In genomic region chr9:117414220-117414905, GRCh38 we compare ENCODE assay signal across 9 cellular contexts. TPM values are rescaled to one million over a fixed set of nuclear protein-coding genes. Genes with fewer than 3 reads are reported as not detected.
DNase-seq lines count a peak whose midpoint lies in the region; ATAC-seq and TF ChIP-seq lines count a peak whose summit lies in the region.
"Had no signal": no experiment of that assay in that cellular context is flagged by ENCODE, and none has a peak within 500 bp of the region (broad histone marks: within the 10 kb centered on the region; RNA-seq: fewer than 3 reads in every experiment).

No MANE protein-coding gene starts in this region.

- no peak overlapping the region for H3K27ac Mint-ChIP-seq in T-cell
- H3K27ac Mint-ChIP-seq: dendritic cell treated with granulocyte-macrophage colony-stimulating factor and Interleukin-4, amounts not matched to agents 40 ng/mL and 50 ng/mL, for 4 days had no signal

- WGBS in esophagus squamous epithelium, 2 donors = no CpG with 5 or more reads among the region's 77 CpGs

- CTCF ChIA-PET in T-cell (lab: Charles Lee) = no interaction called here

- H3K9ac ChIP-seq in neural cell (ENCODE audit: low read length) = peak overlapping the region; percentile 71

- peak overlapping the region; percentile 81 for H3K4me2 ChIP-seq in neural cell (ENCODE audit: low read length)

- H3K27me3 Mint-ChIP-seq in T-cell = peaks cover 35 to 36% of the 10 kb centered on the region in 2 donors

- H3K27me3 ChIP-seq in esophagus squamous epithelium = peaks cover 4 to 93% (median 5%) of the 10 kb centered on the region in 4 donors
- H3K27me3 ChIP-seq in neural cell (ENCODE audit: insufficient read depth, low read depth, low read length) = peaks cover 31% of the 10 kb centered on the region

- H3K9me3 Mint-ChIP-seq in T-cell = peaks cover 0 to 5% (median 0%) of the 10 kb centered on the region in 3 donors
- H3K9me3 Mint-ChIP-seq: dendritic cell treated with granulocyte-macrophage colony-stimulating factor and Interleukin-4, amounts not matched to agents 40 ng/mL and 50 ng/mL, for 4 days had no signal

- H3K4me1 Mint-ChIP-seq in T-cell = peaks cover 0 to 3% (median 2%) of the 10 kb centered on the region in 3 donors

- H3K4me3 ChIP-seq in esophagus squamous epithelium (peak overlapping the region; percentile 22 to 68 (median 41)), neural cell (ENCODE audit: low read length) (peak overlapping the region; percentile 89)

- TF ChIP-seq CTCF in esophagus squamous epithelium (IDR thresholded peaks at IDR 0.05) (no peak), neural cell (IDR thresholded peaks at IDR 0.05; ENCODE audit: poor library complexity, severe bottlenecking) (peak; percentile 49)

- H3K36me3 Mint-ChIP-seq in T-cell = no peaks in the 10 kb centered on the region

- ATAC-seq in T-cell (replicated peaks in 1 of 4) (no peak), GM21515 (IDR thresholded peaks at IDR 0.05; ENCODE audit: unreplicated experiment) (no peak), GM21360 (IDR thresholded peaks at IDR 0.05; ENCODE audit: unreplicated experiment) (no peak)

- intact Hi-C loops in esophagus squamous epithelium (cut with DNase I) = no loop called here

- H3K9me3 ChIP-seq in esophagus squamous epithelium (no peaks in the 10 kb centered on the region), neural cell (ENCODE audit: low read length) (no peaks in the 10 kb centered on the region)

- no peak overlapping the region for H2AFZ ChIP-seq in neural cell (ENCODE audit: low read depth, low read length)

- H3K79me2 ChIP-seq in neural cell (replicated peaks; ENCODE audit: insufficient read depth, low read length) = no peaks in the 10 kb centered on the region

- POLR2A ChIA-PET in T-cell (lab: Charles Lee) = no interaction called here

- H3K9me2 ChIP-seq in neural cell (ENCODE audit: insufficient read depth, low read length) = no peaks in the 10 kb centered on the region

- H3K4me1 ChIP-seq in esophagus squamous epithelium = peaks cover 7 to 28% (median 10%) of the 10 kb centered on the region in 3 donors

- TF ChIP-seq RAD21 in neural cell (conservative IDR thresholded peaks at IDR 0.05) = peak; percentile 43

- DNase-seq in DMS 273 (lab: John Stamatoyannopoulos, UW; ENCODE audit: unreplicated experiment) (peak; percentile 86), NCI-H146 (lab: John Stamatoyannopoulos, UW) (peak; percentile 71), esophagus squamous epithelium (lab: John Stamatoyannopoulos, UW) (no peak), T-cell (no peak), NOMO-1 (lab: John Stamatoyannopoulos, UW; ENCODE audit: unreplicated experiment in 2 of 2) (no peak)

- H3K27ac ChIP-seq in esophagus squamous epithelium (no peak overlapping the region), neural cell (ENCODE audit: low read length) (no peak overlapping the region)

- peaks cover 5% of the 10 kb centered on the region for H3F3A ChIP-seq in neural cell (ENCODE audit: insufficient read depth, low read length, poor library complexity, severe bottlenecking)

- H3K4me3 Mint-ChIP-seq in T-cell = no peak overlapping the region
- H3K4me3 Mint-ChIP-seq: dendritic cell treated with granulocyte-macrophage colony-stimulating factor and Interleukin-4, amounts not matched to agents 40 ng/mL and 50 ng/mL, for 4 days had no signal

- no peak for TF ChIP-seq POLR2A in esophagus squamous epithelium (IDR thresholded peaks at IDR 0.05)

- H3K36me3 ChIP-seq in esophagus squamous epithelium = no peaks in the 10 kb centered on the region
- H3K36me3 ChIP-seq in neural cell (ENCODE audit: insufficient read depth, low read length) = no peaks in the 10 kb centered on the region

- peak; percentile 40 for TF ChIP-seq EP300 in neural cell (conservative IDR thresholded peaks at IDR 0.05; ENCODE audit: poor library complexity, severe bottlenecking)

- no peaks in the 10 kb centered on the region for H4K20me1 ChIP-seq in neural cell (ENCODE audit: insufficient read depth)

TF ChIP-seq in neural cell, 6 proteins besides CTCF, POLR2A, EP300 and RAD21:
- TF ChIP-seq MXI1 (conservative IDR thresholded peaks at IDR 0.05; ENCODE audit: poor library complexity, severe bottlenecking) (peak; percentile 56), REST (IDR thresholded peaks at IDR 0.05; ENCODE audit: borderline replicate concordance) (no peak), SMC3 (conservative IDR thresholded peaks at IDR 0.05; ENCODE audit: poor library complexity) (peak; percentile 49), EZH2 (IDR thresholded peaks at IDR 0.05; ENCODE audit: borderline replicate concordance, insufficient read depth, low read length, poor library complexity, severe bottlenecking) (no peak), POLR2AphosphoS5 (IDR thresholded peaks at IDR 0.05) (peak; percentile 27), TAF1 (IDR thresholded peaks at IDR 0.05; ENCODE audit: low read depth) (no peak)
TF ChIP-seq in neural cell: peak in this region for 3.

RNA-seq across cellular contexts. Expression of gene ASTN2, which starts 0.5 kb away (rescaled TPM):
- 1 to 10 TPM in 1 of 4 donors, under 1 TPM in 2, not detected in 1; 0.13 to 1.9 (median 0.27) TPM for total RNA-seq in esophagus squamous epithelium
- polyA plus RNA-seq in neural cell = 6.8 and 7.3 TPM in 2 replicates
- 23.6 and 25.8 TPM in 2 replicates for polyA minus RNA-seq in neural cell
- total RNA-seq in T-cell = 1 to 10 TPM; 3.7 to 4.8 (median 4.4) TPM

Comparison
In these comparisons a context has a peak if more than half of its experiments do, and no peak if none do; other contexts are left out.
1. DNase-seq: peak in DMS 273 (single experiment) and NCI-H146 (single experiment); none in esophagus squamous epithelium (single experiment), T-cell (0 of 34) and NOMO-1 (0 of 2).